ENCODE assay signal across 24 cellular contexts in the genomic region with DNA sequence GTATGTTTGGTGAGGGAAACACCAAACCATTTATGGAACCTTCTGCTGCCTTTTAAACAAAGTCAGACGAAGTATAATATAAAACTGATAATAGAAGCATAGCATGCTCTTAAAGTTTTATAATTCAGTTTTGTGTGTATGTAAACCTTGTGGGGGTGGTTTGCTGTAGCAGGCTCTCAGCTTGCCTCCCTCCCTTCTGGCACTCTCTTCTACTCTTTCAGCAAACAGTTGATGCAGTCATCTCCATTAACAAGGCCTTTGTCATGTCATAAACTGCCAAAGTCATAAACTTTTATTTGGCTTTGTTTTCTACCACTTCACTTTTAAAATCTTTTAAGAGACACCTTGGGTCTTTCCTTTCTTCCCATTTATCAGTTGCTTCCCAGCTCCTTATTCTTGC.
"Had no signal": no experiment of that assay in that cellular context is flagged by ENCODE, and none has a peak within 500 bp of the region (broad histone marks: within the 10 kb centered on the region; RNA-seq: fewer than 3 reads in every experiment).

No MANE protein-coding gene starts in this region.

- H3K4me2 ChIP-seq: neural progenitor cell had no signal

- H3K36me3 ChIP-seq: esophagus muscularis mucosa, heart right ventricle, neural progenitor cell, prostate gland, right atrium auricular region, stomach, tibial artery had no signal

- H2AFZ ChIP-seq: neural progenitor cell had no signal

- H3K4me1 ChIP-seq: neural progenitor cell, prostate gland, testis had no signal

- ATAC-seq: heart right ventricle; left lobe of liver; natural killer cell treated with Interleukin-12 subunit alpha and Interleukin-12 subunit beta and Interleukin-15 and Interleukin-18, amount 100 ng/mL, for 72 hours; sciatic nerve; stimulated activated effector memory CD8-positive, alpha-beta T cell treated with anti-CD3 and anti-CD28 coated beads, Interleukin-12 subunit alpha, Interleukin-12 subunit beta, amount 100 ng/mL, for 72 hours had no signal

- H3K9me3 ChIP-seq: esophagus muscularis mucosa, heart right ventricle, prostate gland, right atrium auricular region, stomach, testis, tibial artery had no signal

- DNase-seq: dermis blood vessel endothelial cell; effector memory CD4-positive, alpha-beta T cell; foreskin melanocyte; glutamatergic neuron; heart right ventricle; hypothalamus; naive B cell; nucleus accumbens; stimulated activated CD4-positive, alpha-beta T cell treated with anti-CD3 and anti-CD28 coated beads, Interleukin-2, amount 100 ng/mL, for 24 hours; stimulated activated CD4-positive, alpha-beta T cell treated with anti-CD3 and anti-CD28 coated beads, Interleukin-4, amount 100 ng/mL, for 24 hours; stimulated activated naive CD4-positive, alpha-beta T cell treated with Interleukin-2 at 50 U/mL for 16 hours; stomach; testis; tibial artery had no signal

- H3K4me3 ChIP-seq: coronary artery, esophagus muscularis mucosa, heart right ventricle, lung, neural progenitor cell, prostate gland, right atrium auricular region, stomach, testis, tibial artery had no signal

- H3K27me3 ChIP-seq: esophagus muscularis mucosa, heart right ventricle, neural progenitor cell, right atrium auricular region, stomach, testis, tibial artery had no signal

- H3K9ac ChIP-seq: neural progenitor cell had no signal

- H3K27ac ChIP-seq: coronary artery, esophagus muscularis mucosa, heart right ventricle, neural progenitor cell, prostate gland, right atrium auricular region, stomach, testis, tibial artery had no signal
